Comparison of ENCODE assay signal across 9 cellular contexts in genomic region chrX:112694811-112695210, GRCh38. TPM values are rescaled to one million over a fixed set of nuclear protein-coding genes. Genes with fewer than 3 reads are reported as not detected.
"Had no signal": no experiment of that assay in that cellular context is flagged by ENCODE, and none has a peak within 500 bp of the region (broad histone marks: within the 10 kb centered on the region; RNA-seq: fewer than 3 reads in every experiment).

No MANE protein-coding gene starts in this region.

- H3K27ac Mint-ChIP-seq: GM23338, H9 had no signal

- H2AFZ ChIP-seq: GM23338 had no signal

- FAIRE-seq: H1, H54, HTR-8/SVneo had no signal

- H3K4me1 Mint-ChIP-seq: GM23338 had no signal

- H3K27ac ChIP-seq: KMS-11 had no signal

- H3K9me3 Mint-ChIP-seq: GM23338 had no signal

- H3K9ac ChIP-seq: KMS-11 had no signal

- H3K4me2 ChIP-seq: GM23338, KMS-11 had no signal

- DNase-seq: H9, HCEC 1CT, KBM-7 had no signal

- H3K4me3 Mint-ChIP-seq: GM23338, H9 had no signal

- ATAC-seq: GM23338 had no signal

- H3K4me3 ChIP-seq: GM23338 had no signal

RNA-seq across cellular contexts. Expression of gene LHFPL1, which starts 15.1 kb away (rescaled TPM):
- total RNA-seq: HT-29 had no signal
